Comparison of ENCODE assay signal across 28 cellular contexts in genomic region chr21:43634618-43635017, GRCh38. TPM values are rescaled to one million over a fixed set of nuclear protein-coding genes. Genes with fewer than 3 reads are reported as not detected.
A peak's percentile ranks its signal among the peaks of the same experiment; 100 is the strongest.
DNase-seq lines count a peak whose midpoint lies in the region; ATAC-seq, FAIRE-seq and TF ChIP-seq lines count a peak whose summit lies in the region.
"Had no signal": no experiment of that assay in that cellular context is flagged by ENCODE, and none has a peak within 500 bp of the region (broad histone marks: within the 10 kb centered on the region; RNA-seq: fewer than 3 reads in every experiment).

No MANE protein-coding gene starts in this region.

- CTCF ChIA-PET in PC-3 (lab: Charles Lee), result no interaction called here

- H4K20me1 ChIP-seq in PC-3 (ENCODE audit: low read length), result no peaks in the 10 kb centered on the region

- peak overlapping the region; percentile 39 for H3K27ac ChIP-seq in brain microvascular endothelial cell
- no peak overlapping the region for H3K27ac ChIP-seq in PC-3 (ENCODE audit: low read length)
- H3K27ac ChIP-seq: prostate gland, sigmoid colon, SJCRH30, suprapubic skin had no signal

- no peaks in the 10 kb centered on the region for H3K36me3 ChIP-seq in brain microvascular endothelial cell (replicated peaks)
- H3K36me3 ChIP-seq in PC-3 (ENCODE audit: low read depth, low read length), result no peaks in the 10 kb centered on the region
- H3K36me3 ChIP-seq: BE2C, prostate gland, sigmoid colon, SJCRH30, suprapubic skin had no signal

- H3K9me2 ChIP-seq in PC-3 (replicated peaks; ENCODE audit: low read length), result no peaks in the 10 kb centered on the region

- no peaks in the 10 kb centered on the region for H3K9me3 ChIP-seq in PC-3 (ENCODE audit: low read length)
- H3K9me3 ChIP-seq: BE2C, prostate gland, sigmoid colon, SJCRH30, suprapubic skin had no signal

- no peak overlapping the region for H3K4me3 ChIP-seq in AG10803 (ENCODE audit: low read length)
- no peak overlapping the region for H3K4me3 ChIP-seq in brain microvascular endothelial cell (ENCODE audit: low read depth, low read length)
- H3K4me3 ChIP-seq in PC-3 (ENCODE audit: low read length), result no peak overlapping the region
- H3K4me3 ChIP-seq: prostate gland, sigmoid colon, SJCRH30, suprapubic skin had no signal

- no peak overlapping the region for H3K4me2 ChIP-seq in PC-3 (ENCODE audit: low read length)

- no peak overlapping the region for H2AFZ ChIP-seq in PC-3 (ENCODE audit: low read length)

- in situ Hi-C loops in brain microvascular endothelial cell (cut with HindIII; ENCODE audit: low pct_ligation_motif_present, low sequenced_read_pairs), result no loop called here

- POLR2A ChIA-PET in PC-3 (lab: Charles Lee; ENCODE audit: unreplicated experiment), result no interaction called here

- intact Hi-C loops in posterior cingulate gyrus (cut with DNase I) (no loop called here), PC-3 (cut with micrococcal nuclease) (no loop called here)

- DNase-seq in AG10803 (ENCODE audit: low read depth) (peak; percentile 74), HS-27A (ENCODE audit: low read depth) (peak; percentile 43), brain microvascular endothelial cell (peak; percentile 53), myocyte (ENCODE audit: low read depth) (peak; percentile 24), posterior cingulate gyrus (no peak), PC-3 (no peak), D721Med (ENCODE audit: insufficient read length, low spot score) (no peak)
- DNase-seq: activated B cell treated with CpG ODN at 0.5 μM for 24 hours; activated CD4-positive, alpha-beta T cell treated with anti-CD3 and anti-CD28 coated beads, Interleukin-2, amount 50 U/mL, for 4 hours; activated naive CD4-positive, alpha-beta T cell treated with Interleukin-2 at 50 U/mL for 16 hours; BE2C; effector CD4-positive, alpha-beta T cell; foreskin melanocyte; GDM1; GOT3; left cardiac atrium; NCI-H1105; NCI-H2029; NCI-H748 treated with DMSO at 0.1 percent for 48 hours; sigmoid colon; SJCRH30; stimulated activated CD4-positive, alpha-beta T cell treated with anti-CD3 and anti-CD28 coated beads, Interleukin-15, amount 100 ng/mL, for 24 hours; stimulated activated naive CD4-positive, alpha-beta T cell had no signal

- H3K27me3 ChIP-seq in brain microvascular endothelial cell (replicated peaks), result no peaks in the 10 kb centered on the region
- H3K27me3 ChIP-seq in PC-3 (ENCODE audit: low read length), result no peaks in the 10 kb centered on the region
- H3K27me3 ChIP-seq: BE2C, sigmoid colon, SJCRH30, suprapubic skin had no signal

- TF ChIP-seq CTCF in AG10803 (conservative IDR thresholded peaks at IDR 0.05; ENCODE audit: low read length) (no peak), brain microvascular endothelial cell (IDR thresholded peaks at IDR 0.05; ENCODE audit: low read depth, low read length, missing control alignments) (no peak), PC-3 (conservative IDR thresholded peaks at IDR 0.05; ENCODE audit: low read depth, low read length) (no peak), D721Med (IDR thresholded peaks at IDR 0.05; ENCODE audit: insufficient read depth, missing control alignments) (no peak)

- BruUV-seq in PC-3 (replicated peaks; lab: Mats Ljungman, UMichigan), result no TSS peak

- no peaks in the 10 kb centered on the region for H3F3A ChIP-seq in PC-3 (ENCODE audit: low read length, unreplicated experiment)

- no peak for ATAC-seq in HG03135 (IDR thresholded peaks at IDR 0.05; ENCODE audit: unreplicated experiment)
- ATAC-seq in PC-3, result no peak
- ATAC-seq: left cardiac atrium had no signal

- H3K79me2 ChIP-seq in PC-3 (ENCODE audit: low read length), result no peaks in the 10 kb centered on the region

- H3K4me1 ChIP-seq in PC-3 (ENCODE audit: insufficient read depth, low read length), result peaks cover 9% of the 10 kb centered on the region
- H3K4me1 ChIP-seq: BE2C, prostate gland, sigmoid colon, SJCRH30, suprapubic skin had no signal

- no peak for FAIRE-seq in D721Med (lab: Jason Lieb, UNC)
- FAIRE-seq: A204.1, urothelium cell line had no signal

- no peak overlapping the region for H3K9ac ChIP-seq in PC-3 (ENCODE audit: low read length)

RNA-seq across cellular contexts. Expression of gene HSF2BP, which starts 24.7 kb away (rescaled TPM):
- total RNA-seq in myocyte, result 2.3 and 3.2 TPM in 2 replicates
- 6.7 TPM for polyA plus RNA-seq in myocyte (2012)
- 1.2 and 2.4 TPM in 2 replicates for total RNA-seq in PC-3 (2014; rRNA removed)

RNA-seq across cellular contexts. Expression of gene RRP1B, which starts 24.7 kb away (rescaled TPM):
- 33.4 and 34.9 TPM in 2 replicates for total RNA-seq in myocyte
- 11.1 TPM for polyA plus RNA-seq in myocyte (2012)
- 44.2 and 53.0 TPM in 2 replicates for total RNA-seq in PC-3 (2014; rRNA removed)

Comparison
In these comparisons a context has a peak if more than half of its experiments do, and no peak if none do; other contexts are left out.
1. DNase-seq: peak in AG10803 (single experiment), HS-27A (single experiment), brain microvascular endothelial cell (single experiment) and myocyte (single experiment); none in posterior cingulate gyrus (0 of 10), PC-3 (single experiment) and D721Med (single experiment).